17 cellular contexts compared by ENCODE assay signal in genomic region chr12:116323696-116324386, GRCh38. TPM values are rescaled to one million over a fixed set of nuclear protein-coding genes. Genes with fewer than 3 reads are reported as not detected.
DNase-seq lines count a peak whose midpoint lies in the region; ATAC-seq and TF ChIP-seq lines count a peak whose summit lies in the region.
"Had no signal": no experiment of that assay in that cellular context is flagged by ENCODE, and none has a peak within 500 bp of the region (broad histone marks: within the 10 kb centered on the region; RNA-seq: fewer than 3 reads in every experiment).

No MANE protein-coding gene starts in this region.

- no peak overlapping the region for H3K4ac ChIP-seq in mesendoderm (ENCODE audit: low read depth, low read length)

- H3K9ac ChIP-seq in mesendoderm (ENCODE audit: low read length): no peak overlapping the region

- peak overlapping the region; percentile 56 for H3K4me3 Mint-ChIP-seq in activated CD4-positive, alpha-beta T cell treated with anti-CD3 and anti-CD28 coated beads, Interleukin-2, amount 10 ng/mL, durations not matched to agents 24 days and 14 days
- H3K4me3 Mint-ChIP-seq in GM23338: no peak overlapping the region
- no peak overlapping the region for H3K4me3 Mint-ChIP-seq in activated T-helper 2 cell treated with anti-CD3 and anti-CD28 coated beads, Interferon-gamma antibody, Interleukin-2, Interleukin-4, amounts not matched to agents 10 μg/mL and 5 μg/mL and 100 μg/mL, durations not matched to agents 14 hours and 24 hours and 36 hours (ENCODE audit: low read depth)
- H3K4me3 Mint-ChIP-seq: mesothelial cell of epicardium had no signal

- H2BK15ac ChIP-seq in mesendoderm (replicated peaks; ENCODE audit: low read depth): no peak overlapping the region

- no peaks in the 10 kb centered on the region for H3F3A ChIP-seq in GM23338 (replicated peaks; ENCODE audit: low read depth)

- H3K36me3 Mint-ChIP-seq in activated CD4-positive, alpha-beta T cell treated with anti-CD3 and anti-CD28 coated beads, Interleukin-2, amount 10 ng/mL, durations not matched to agents 24 days and 14 days (ENCODE audit: low read depth): peaks cover 2% of the 10 kb centered on the region
- no peaks in the 10 kb centered on the region for H3K36me3 Mint-ChIP-seq in GM23338 (ENCODE audit: low read depth)
- H3K36me3 Mint-ChIP-seq in activated T-helper 2 cell treated with anti-CD3 and anti-CD28 coated beads, Interferon-gamma antibody, Interleukin-2, Interleukin-4, amounts not matched to agents 10 μg/mL and 5 μg/mL and 100 μg/mL, durations not matched to agents 14 hours and 24 hours and 36 hours (ENCODE audit: low read depth): no peaks in the 10 kb centered on the region
- H3K36me3 Mint-ChIP-seq: mesothelial cell of epicardium had no signal

- TF ChIP-seq POLR2A in spleen (IDR thresholded peaks at IDR 0.05): no peak

- no peak overlapping the region for H4K5ac ChIP-seq in mesendoderm (ENCODE audit: low read length)

- H3K27me3 ChIP-seq in GM23338 (ENCODE audit: insufficient read depth) (no peaks in the 10 kb centered on the region), spleen (replicated peaks in 1 of 7) (no peaks in the 10 kb centered on the region), mesendoderm (ENCODE audit: insufficient read depth, low read length, poor library complexity) (no peaks in the 10 kb centered on the region)
- H3K27me3 ChIP-seq: hepatocyte, transverse colon had no signal

- H3K9me2 ChIP-seq in GM23338 (ENCODE audit: insufficient read depth): no peaks in the 10 kb centered on the region; the same call in 1 of the 2 replicates

- H4K20me1 ChIP-seq in GM23338 (replicated peaks; ENCODE audit: insufficient read depth): no peaks in the 10 kb centered on the region

- H2AFZ ChIP-seq in GM23338: 0 out of 2 replicates have a peak overlapping the region, but pooled peaks have one; percentile 74
- H2AFZ ChIP-seq: hepatocyte had no signal

- no peak overlapping the region for H3K56ac ChIP-seq in mesendoderm (ENCODE audit: low read length)

- TF ChIP-seq CTCF in GM23338 (conservative IDR thresholded peaks at IDR 0.05; ENCODE audit: low read depth in 2 of 2): no peak
- TF ChIP-seq CTCF in spleen (IDR thresholded peaks at IDR 0.05 in 8 of 11, conservative IDR thresholded peaks at IDR 0.05 in 3 of 11): no peak

- no peaks in the 10 kb centered on the region for H3K79me1 ChIP-seq in mesendoderm (ENCODE audit: low read length)

- H3K18ac ChIP-seq in mesendoderm (ENCODE audit: low read length): no peak overlapping the region

- no peak for ATAC-seq in GM23338
- ATAC-seq in GM21447 (IDR thresholded peaks at IDR 0.05; ENCODE audit: unreplicated experiment): no peak
- ATAC-seq: sciatic nerve had no signal

- 70 to 83% (median 74%) methylated on average over 7 of the region's 7 CpGs for WGBS in spleen, 5 donors
- no CpG with 5 or more reads among the region's 7 CpGs for WGBS in mesendoderm (ENCODE audit: extremely low coverage, insufficient coverage, low lambda C conversion rate)

- H3K36me3 ChIP-seq in GM23338 (ENCODE audit: insufficient read depth) (no peaks in the 10 kb centered on the region), spleen (no peaks in the 10 kb centered on the region), mesendoderm (ENCODE audit: control insufficient read depth, insufficient read depth, low read length) (no peaks in the 10 kb centered on the region)
- H3K36me3 ChIP-seq: transverse colon had no signal

- peaks cover 42% of the 10 kb centered on the region for H3K4me1 Mint-ChIP-seq in activated CD4-positive, alpha-beta T cell treated with anti-CD3 and anti-CD28 coated beads, Interleukin-2, amount 10 ng/mL, durations not matched to agents 24 days and 14 days
- H3K4me1 Mint-ChIP-seq in GM23338: no peaks in the 10 kb centered on the region
- H3K4me1 Mint-ChIP-seq in activated T-helper 2 cell treated with anti-CD3 and anti-CD28 coated beads, Interferon-gamma antibody, Interleukin-2, Interleukin-4, amounts not matched to agents 10 μg/mL and 5 μg/mL and 100 μg/mL, durations not matched to agents 14 hours and 24 hours and 36 hours (ENCODE audit: low read depth): peaks cover 42% of the 10 kb centered on the region

- intact Hi-C loops in activated CD4-positive, alpha-beta T cell treated with anti-CD3 and anti-CD28 coated beads, Interleukin-2, amount 10 ng/mL, durations not matched to agents 24 days and 14 days (cut with micrococcal nuclease): loop anchor here (2.0 to 10.0 kb wide), 4 partner anchors 35 to 601 kb away; partner anchors contain the start of genes MAP1LC3B2 and MED13L
- intact Hi-C loops in activated T-helper 2 cell treated with anti-CD3 and anti-CD28 coated beads, Interferon-gamma antibody, Interleukin-2, Interleukin-4, amounts not matched to agents 10 μg/mL and 5 μg/mL and 100 μg/mL, durations not matched to agents 14 hours and 24 hours and 36 hours (cut with micrococcal nuclease): loop anchor here (2.0 to 5.0 kb wide), 2 partner anchors 33 to 41 kb away; no protein-coding TSS in a partner anchor
- intact Hi-C loops in spleen (cut with DNase I; ENCODE audit: low total_unique reads): no loop called here

- no peak overlapping the region for H2AK5ac ChIP-seq in mesendoderm (ENCODE audit: low read length)

- no peak overlapping the region for H4K8ac ChIP-seq in mesendoderm (ENCODE audit: low read depth, low read length)

- no peak overlapping the region for H2BK120ac ChIP-seq in mesendoderm (ENCODE audit: low read depth, low read length)

- H3K4me1 ChIP-seq in GM23338 (ENCODE audit: insufficient read depth): no peaks in the 10 kb centered on the region
- H3K4me1 ChIP-seq in spleen: peaks cover 14 to 51% (median 37%) of the 10 kb centered on the region in 6 donors
- no peaks in the 10 kb centered on the region for H3K4me1 ChIP-seq in mesendoderm (ENCODE audit: control insufficient read depth, low read depth, low read length)

- H3K23ac ChIP-seq in mesendoderm (ENCODE audit: low read length): no peak overlapping the region

- H3K4me3 ChIP-seq in GM23338: no peak overlapping the region
- H3K4me3 ChIP-seq in spleen: no peak overlapping the region
- H3K4me3 ChIP-seq in mesendoderm (ENCODE audit: low read length): no peak overlapping the region
- H3K4me3 ChIP-seq: hepatocyte, transverse colon had no signal

- H3K27ac ChIP-seq in GM23338 (ENCODE audit: low read depth) (no peak overlapping the region), spleen (peak overlapping the region; percentile 6 to 85 (median 81)), mesendoderm (ENCODE audit: low read depth, low read length) (no peak overlapping the region)
- H3K27ac ChIP-seq: hepatocyte had no signal

- no peak overlapping the region for H2BK5ac ChIP-seq in mesendoderm (ENCODE audit: low read length)

- peaks cover 11% of the 10 kb centered on the region for H3K9me3 Mint-ChIP-seq in activated CD4-positive, alpha-beta T cell treated with anti-CD3 and anti-CD28 coated beads, Interleukin-2, amount 10 ng/mL, durations not matched to agents 24 days and 14 days
- H3K9me3 Mint-ChIP-seq in GM23338: no peaks in the 10 kb centered on the region; the same call in 2 of the 3 replicates
- H3K9me3 Mint-ChIP-seq in activated T-helper 2 cell treated with anti-CD3 and anti-CD28 coated beads, Interferon-gamma antibody, Interleukin-2, Interleukin-4, amounts not matched to agents 10 μg/mL and 5 μg/mL and 100 μg/mL, durations not matched to agents 14 hours and 24 hours and 36 hours: no peaks in the 10 kb centered on the region

- H3K4me2 ChIP-seq in GM23338: no peak overlapping the region
- H3K4me2 ChIP-seq in mesendoderm (ENCODE audit: low read length): no peak overlapping the region
- H3K4me2 ChIP-seq: hepatocyte had no signal

- H3K27me3 Mint-ChIP-seq in activated CD4-positive, alpha-beta T cell treated with anti-CD3 and anti-CD28 coated beads, Interleukin-2, amount 10 ng/mL, durations not matched to agents 24 days and 14 days: no peaks in the 10 kb centered on the region
- peaks cover 4% of the 10 kb centered on the region for H3K27me3 Mint-ChIP-seq in GM23338 (ENCODE audit: insufficient read depth, low read depth, poor library complexity)
- H3K27me3 Mint-ChIP-seq in activated T-helper 2 cell treated with anti-CD3 and anti-CD28 coated beads, Interferon-gamma antibody, Interleukin-2, Interleukin-4, amounts not matched to agents 10 μg/mL and 5 μg/mL and 100 μg/mL, durations not matched to agents 14 hours and 24 hours and 36 hours (ENCODE audit: low read depth): no peaks in the 10 kb centered on the region

- DNase-seq in activated CD4-positive, alpha-beta T cell treated with anti-CD3 and anti-CD28 coated beads, Interleukin-2, amount 10 ng/mL, durations not matched to agents 24 days and 14 days: peak; percentile 61
- no peak for DNase-seq in activated CD4-positive, alpha-beta T cell treated with anti-CD3 and anti-CD28 coated beads, Interleukin-2, amount 50 U/mL, for 1 hour
- DNase-seq in GM23338 (ENCODE audit: low spot score) (no peak), spleen (no peak), NCI-H2081 (lab: John Stamatoyannopoulos, UW) (no peak), mesendoderm (no peak)
- DNase-seq in activated T-helper 2 cell treated with anti-CD3 and anti-CD28 coated beads, Interferon-gamma antibody, Interleukin-2, Interleukin-4, amounts not matched to agents 10 μg/mL and 5 μg/mL and 100 μg/mL, durations not matched to agents 14 hours and 24 hours and 36 hours (ENCODE audit: low spot score): no peak
- DNase-seq: activated CD4-positive, alpha-beta T cell treated with anti-CD3 and anti-CD28 coated beads, Interleukin-2, amount 50 U/mL, for 4 hours; kidney; NCI-H226; stimulated activated CD4-positive, alpha-beta T cell treated with anti-CD3 and anti-CD28 coated beads, Interleukin-2, amount 100 ng/mL, for 48 hours; T-helper 9 cell; transverse colon had no signal

- H3K9me3 ChIP-seq in spleen: no peaks in the 10 kb centered on the region
- H3K9me3 ChIP-seq: transverse colon had no signal

- no peaks in the 10 kb centered on the region for H3K79me2 ChIP-seq in GM23338 (replicated peaks; ENCODE audit: insufficient read depth)
- H3K79me2 ChIP-seq in mesendoderm (ENCODE audit: control insufficient read depth, insufficient read depth, low read length): no peaks in the 10 kb centered on the region
- H3K79me2 ChIP-seq: hepatocyte had no signal

- H3K27ac Mint-ChIP-seq in activated CD4-positive, alpha-beta T cell treated with anti-CD3 and anti-CD28 coated beads, Interleukin-2, amount 10 ng/mL, durations not matched to agents 24 days and 14 days: peak overlapping the region; percentile 82
- H3K27ac Mint-ChIP-seq in GM23338: no peak overlapping the region
- peak overlapping the region; percentile 29 for H3K27ac Mint-ChIP-seq in activated T-helper 2 cell treated with anti-CD3 and anti-CD28 coated beads, Interferon-gamma antibody, Interleukin-2, Interleukin-4, amounts not matched to agents 10 μg/mL and 5 μg/mL and 100 μg/mL, durations not matched to agents 14 hours and 24 hours and 36 hours
- H3K27ac Mint-ChIP-seq: mesothelial cell of epicardium had no signal

RNA-seq across cellular contexts. Expression of gene MED13L, which starts 46.3 kb away (rescaled TPM):
- 55.1 and 62.9 TPM in 2 replicates for total RNA-seq in activated CD4-positive, alpha-beta T cell treated with anti-CD3 and anti-CD28 coated beads, Interleukin-2, amount 10 ng/mL, durations not matched to agents 24 days and 14 days
- 73.6 and 90.7 TPM in 2 replicates for total RNA-seq in GM23338 (2014; rRNA removed; shearing (Covaris generic))
- polyA plus RNA-seq in GM23338 (2016; fragmentation: Nextera tagmentation; extraction: Ambion mirVana) (18.7 and 20.9 TPM in 2 replicates), spleen (10 to 100 TPM; 13.4 to 14.7 (median 14.4) TPM)
- total RNA-seq in activated T-helper 2 cell treated with anti-CD3 and anti-CD28 coated beads, Interferon-gamma antibody, Interleukin-2, Interleukin-4, amounts not matched to agents 10 μg/mL and 5 μg/mL and 100 μg/mL, durations not matched to agents 14 hours and 24 hours and 36 hours: 49.0 and 52.5 TPM in 2 replicates
- 100 to 1,000 TPM; 184 to 255 (median 205) TPM for total RNA-seq in spleen
- 25.0 TPM for polyA plus RNA-seq in mesendoderm (2013, experiment 1 of 2)
- 25.0 TPM for polyA plus RNA-seq in mesendoderm (2013, experiment 2 of 2)

Comparison
In these comparisons a context has a peak if more than half of its experiments do, and no peak if none do; other contexts are left out.
1. H3K27ac ChIP-seq: peak in spleen (8 of 8); none in GM23338 (single experiment) and mesendoderm (single experiment).